1 cellular context compared by ENCODE assay signal in the genomic region with DNA sequence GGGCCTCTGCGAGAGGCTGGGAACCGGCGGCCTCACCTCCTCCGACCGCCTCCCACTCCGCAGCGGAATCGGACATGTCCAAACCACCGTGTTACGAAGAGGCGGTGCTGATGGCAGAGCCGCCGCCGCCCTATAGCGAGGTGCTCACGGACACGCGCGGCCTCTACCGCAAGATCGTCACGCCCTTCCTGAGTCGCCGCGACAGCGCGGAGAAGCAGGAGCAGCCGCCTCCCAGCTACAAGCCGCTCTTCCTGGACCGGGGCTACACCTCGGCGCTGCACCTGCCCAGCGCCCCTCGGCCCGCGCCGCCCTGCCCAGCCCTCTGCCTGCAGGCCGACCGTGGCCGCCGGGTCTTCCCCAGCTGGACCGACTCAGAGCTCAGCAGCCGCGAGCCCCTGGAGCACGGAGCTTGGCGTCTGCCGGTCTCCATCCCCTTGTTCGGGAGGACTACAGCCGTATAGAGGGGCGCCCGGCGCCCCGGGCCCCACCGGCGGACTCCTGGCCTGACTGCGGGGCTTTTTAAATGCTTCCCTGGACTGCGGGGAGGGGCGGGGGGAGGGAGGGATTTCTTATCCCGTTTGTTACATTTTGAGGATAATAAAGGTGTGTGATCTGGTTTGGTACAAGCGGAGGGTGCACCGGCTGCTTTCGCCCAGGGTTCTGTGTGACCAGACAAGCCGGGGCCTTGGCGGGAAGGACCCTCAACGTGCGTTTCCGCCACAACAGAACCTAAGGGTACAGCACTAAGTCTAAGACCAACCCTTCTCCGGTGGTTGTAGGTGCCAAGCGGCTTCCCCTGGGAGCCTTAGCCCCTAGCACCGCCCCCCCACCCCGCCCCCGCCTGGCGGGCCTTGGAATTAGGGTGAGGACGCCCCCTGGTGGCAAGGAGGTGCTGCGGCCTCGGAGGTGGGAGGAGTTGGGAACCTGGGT.
TF ChIP-seq lines count a peak whose summit lies in the region.

No MANE protein-coding gene starts in this region.

TF ChIP-seq in GM23338, 12 proteins besides CTCF, POLR2A, EP300 and RAD21 (continued from another document):
- TF ChIP-seq POLR2AphosphoS5 (IDR thresholded peaks at IDR 0.05; ENCODE audit: low read depth) (peak; percentile 78), EZH2 (IDR thresholded peaks at IDR 0.05; ENCODE audit: low read depth, unreplicated experiment) (no peak), STAT1 (IDR thresholded peaks at IDR 0.05; ENCODE audit: unreplicated experiment) (no peak), CREB1 (CRISPR knock-in tag; IDR thresholded peaks at IDR 0.05; ENCODE audit: low read depth) (no peak), NANOG (IDR thresholded peaks at IDR 0.05; ENCODE audit: borderline replicate concordance) (no peak)
